1 cellular context compared by ENCODE assay signal in the genomic region with DNA sequence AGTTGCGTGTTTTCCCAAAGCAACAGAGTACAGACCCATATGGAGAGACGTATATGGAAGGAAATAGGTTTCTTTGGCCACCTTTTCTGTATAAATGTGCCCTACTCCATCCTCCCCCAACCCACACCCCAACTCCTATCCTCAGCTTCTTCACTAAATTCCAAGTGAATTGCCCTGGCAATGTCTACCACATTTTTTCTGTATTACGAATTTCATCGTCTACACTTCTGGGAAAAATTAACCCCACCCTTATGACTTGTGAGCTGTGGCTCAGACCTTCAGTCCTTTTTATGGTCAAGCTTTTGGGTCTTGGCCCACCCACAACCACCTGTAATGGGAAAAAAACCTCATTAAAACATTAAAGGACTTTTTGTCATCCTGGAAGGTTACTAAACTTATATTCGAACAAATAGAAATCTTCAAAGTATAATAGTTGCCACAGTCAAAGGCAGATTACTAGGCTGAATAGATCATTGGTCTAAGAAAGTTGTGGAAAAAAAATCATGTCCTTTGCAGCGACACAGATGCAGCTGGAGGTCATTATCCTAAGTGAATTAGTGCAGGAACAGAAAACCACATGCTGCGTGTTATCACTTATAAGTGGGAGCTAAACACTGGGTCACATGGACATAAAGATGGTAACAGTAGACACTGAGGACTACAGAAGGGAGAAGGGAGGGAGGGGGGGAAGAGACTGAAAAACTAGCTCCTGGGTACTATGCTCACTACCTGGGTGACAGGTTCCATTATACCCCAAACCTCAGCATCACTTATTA.
TF ChIP-seq lines count a peak whose summit lies in the region.

No MANE protein-coding gene starts in this region.

TF ChIP-seq in IMR-90, 13 proteins besides CTCF, POLR2A, EP300 and RAD21:
- TF ChIP-seq, protein P1, sequence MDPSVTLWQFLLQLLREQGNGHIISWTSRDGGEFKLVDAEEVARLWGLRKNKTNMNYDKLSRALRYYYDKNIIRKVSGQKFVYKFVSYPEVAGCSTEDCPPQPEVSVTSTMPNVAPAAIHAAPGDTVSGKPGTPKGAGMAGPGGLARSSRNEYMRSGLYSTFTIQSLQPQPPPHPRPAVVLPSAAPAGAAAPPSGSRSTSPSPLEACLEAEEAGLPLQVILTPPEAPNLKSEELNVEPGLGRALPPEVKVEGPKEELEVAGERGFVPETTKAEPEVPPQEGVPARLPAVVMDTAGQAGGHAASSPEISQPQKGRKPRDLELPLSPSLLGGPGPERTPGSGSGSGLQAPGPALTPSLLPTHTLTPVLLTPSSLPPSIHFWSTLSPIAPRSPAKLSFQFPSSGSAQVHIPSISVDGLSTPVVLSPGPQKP (IDR thresholded peaks at IDR 0.05; ENCODE audit: borderline replicate concordance, low read depth, low read length), result no peak
- no peak for TF ChIP-seq RFX5 (IDR thresholded peaks at IDR 0.05; ENCODE audit: low read depth, low read length)
- TF ChIP-seq MAFK (IDR thresholded peaks at IDR 0.05; ENCODE audit: low read depth, low read length), result no peak
- no peak for TF ChIP-seq SMC3 (IDR thresholded peaks at IDR 0.05; ENCODE audit: low read depth, low read length)
- TF ChIP-seq BHLHE40 (IDR thresholded peaks at IDR 0.05; ENCODE audit: low read depth, low read length), result no peak
- TF ChIP-seq MXI1 (IDR thresholded peaks at IDR 0.05; ENCODE audit: borderline replicate concordance, low read depth, low read length), result no peak
- no peak for TF ChIP-seq NFE2L2 (IDR thresholded peaks at IDR 0.05; ENCODE audit: low read depth, low read length)
- TF ChIP-seq FOS (IDR thresholded peaks at IDR 0.05; ENCODE audit: low read depth, low read length), result no peak
- TF ChIP-seq, protein P2, sequence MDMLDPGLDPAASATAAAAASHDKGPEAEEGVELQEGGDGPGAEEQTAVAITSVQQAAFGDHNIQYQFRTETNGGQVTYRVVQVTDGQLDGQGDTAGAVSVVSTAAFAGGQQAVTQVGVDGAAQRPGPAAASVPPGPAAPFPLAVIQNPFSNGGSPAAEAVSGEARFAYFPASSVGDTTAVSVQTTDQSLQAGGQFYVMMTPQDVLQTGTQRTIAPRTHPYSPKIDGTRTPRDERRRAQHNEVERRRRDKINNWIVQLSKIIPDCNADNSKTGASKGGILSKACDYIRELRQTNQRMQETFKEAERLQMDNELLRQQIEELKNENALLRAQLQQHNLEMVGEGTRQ (IDR thresholded peaks at IDR 0.05; ENCODE audit: low read depth, low read length), result no peak
- no peak for TF ChIP-seq RCOR1 (IDR thresholded peaks at IDR 0.05; ENCODE audit: insufficient replicate concordance, low read length)
- TF ChIP-seq CEBPB (IDR thresholded peaks at IDR 0.05; ENCODE audit: low read depth, low read length), result no peak
- no peak for TF ChIP-seq MAZ (IDR thresholded peaks at IDR 0.05; ENCODE audit: borderline replicate concordance, low read depth, low read length)
- TF ChIP-seq CHD1 (IDR thresholded peaks at IDR 0.05; ENCODE audit: low read depth, low read length), result no peak
